In genomic region chr11:7590529-7590928, GRCh38 we compare ENCODE assay signal across 21 cellular contexts.
"Had no signal": no experiment of that assay in that cellular context is flagged by ENCODE, and none has a peak within 500 bp of the region (broad histone marks: within the 10 kb centered on the region; RNA-seq: fewer than 3 reads in every experiment).

No MANE protein-coding gene starts in this region.

- H3K9me3 Mint-ChIP-seq: activated naive CD8-positive, alpha-beta T cell treated with anti-CD3 and anti-CD28 coated beads for 36 hours; nephron progenitor cell; WTC11 had no signal

- H3K27ac ChIP-seq: colonic mucosa, gastroesophageal sphincter, heart right ventricle, sigmoid colon, spleen, tibial artery, uterus had no signal

- H3K27ac Mint-ChIP-seq: activated CD4-positive, alpha-beta T cell treated with anti-CD3 and anti-CD28 coated beads for 36 hours; activated CD8-positive, alpha-beta memory T cell treated with anti-CD3 and anti-CD28 coated beads, Interleukin-2, amount 10 ng/mL, durations not matched to agents 7 days and 5 days; activated naive CD8-positive, alpha-beta T cell treated with anti-CD3 and anti-CD28 coated beads for 36 hours; nephron progenitor cell; WTC11 had no signal

- DNase-seq: activated CD4-positive, alpha-beta T cell treated with anti-CD3 and anti-CD28 coated beads for 36 hours; activated CD4-positive, alpha-beta T cell treated with anti-CD3 and anti-CD28 coated beads, Interleukin-2, amount 50 U/mL, for 48 hours; activated CD8-positive, alpha-beta memory T cell treated with anti-CD3 and anti-CD28 coated beads, Interleukin-2, amount 10 ng/mL, durations not matched to agents 7 days and 5 days; activated naive CD4-positive, alpha-beta T cell; activated naive CD8-positive, alpha-beta T cell treated with anti-CD3 and anti-CD28 coated beads for 36 hours; amniotic stem cell; central memory CD4-positive, alpha-beta T cell; colonic mucosa; erythroblast; heart right ventricle; kidney glomerular epithelial cell; midbrain; nephron progenitor cell; sigmoid colon; SK-N-SH; spleen; stimulated activated naive CD4-positive, alpha-beta T cell; tibial artery; uterus had no signal

- H3K4me3 Mint-ChIP-seq: activated CD4-positive, alpha-beta T cell treated with anti-CD3 and anti-CD28 coated beads for 36 hours; activated CD8-positive, alpha-beta memory T cell treated with anti-CD3 and anti-CD28 coated beads, Interleukin-2, amount 10 ng/mL, durations not matched to agents 7 days and 5 days; activated naive CD8-positive, alpha-beta T cell treated with anti-CD3 and anti-CD28 coated beads for 36 hours; nephron progenitor cell; WTC11 had no signal

- H3K36me3 Mint-ChIP-seq: activated CD8-positive, alpha-beta memory T cell treated with anti-CD3 and anti-CD28 coated beads, Interleukin-2, amount 10 ng/mL, durations not matched to agents 7 days and 5 days; WTC11 had no signal

- H3K27me3 Mint-ChIP-seq: activated CD4-positive, alpha-beta T cell treated with anti-CD3 and anti-CD28 coated beads for 36 hours; activated CD8-positive, alpha-beta memory T cell treated with anti-CD3 and anti-CD28 coated beads, Interleukin-2, amount 10 ng/mL, durations not matched to agents 7 days and 5 days; activated naive CD8-positive, alpha-beta T cell treated with anti-CD3 and anti-CD28 coated beads for 36 hours had no signal

- ATAC-seq: activated CD4-positive, alpha-beta T cell treated with anti-CD3 and anti-CD28 coated beads for 36 hours; activated CD8-positive, alpha-beta memory T cell treated with anti-CD3 and anti-CD28 coated beads, Interleukin-2, amount 10 ng/mL, durations not matched to agents 7 days and 5 days; gastroesophageal sphincter; WTC11 had no signal
